Comparison of ENCODE assay signal across 9 cellular contexts in genomic region chr1:234325878-234326492, GRCh38. TPM values are rescaled to one million over a fixed set of nuclear protein-coding genes. Genes with fewer than 3 reads are reported as not detected.
DNase-seq lines count a peak whose midpoint lies in the region; ATAC-seq, FAIRE-seq and TF ChIP-seq lines count a peak whose summit lies in the region.
"Had no signal": no experiment of that assay in that cellular context is flagged by ENCODE, and none has a peak within 500 bp of the region (broad histone marks: within the 10 kb centered on the region; RNA-seq: fewer than 3 reads in every experiment).

No MANE protein-coding gene starts in this region.

- no peaks in the 10 kb centered on the region for H3K36me3 ChIP-seq in breast epithelium

- peak; percentile 15 for ATAC-seq in HG02840 (IDR thresholded peaks at IDR 0.05; ENCODE audit: low FRiP score, unreplicated experiment)
- ATAC-seq in natural killer cell, result peak; percentile 24 to 37 (median 31)
- ATAC-seq in GM18858 (IDR thresholded peaks at IDR 0.05; ENCODE audit: unreplicated experiment), result no peak
- ATAC-seq in foreskin keratinocyte, result no peak

- H3K27me3 ChIP-seq in breast epithelium (no peaks in the 10 kb centered on the region), foreskin keratinocyte (no peaks in the 10 kb centered on the region)

- peaks cover 23% of the 10 kb centered on the region for H3K27me3 Mint-ChIP-seq in activated T-helper 2 cell treated with anti-CD3 and anti-CD28 coated beads, Interferon-gamma antibody, Interleukin-2, Interleukin-4, amounts not matched to agents 10 μg/mL and 5 μg/mL and 100 μg/mL, durations not matched to agents 14 hours and 24 hours and 36 hours (ENCODE audit: low read depth)
- H3K27me3 Mint-ChIP-seq in natural killer cell (ENCODE audit: low read depth in 2 of 2), result peaks cover 42 to 53% of the 10 kb centered on the region in 2 donors

- TF ChIP-seq POLR2A in GM12892 (IDR thresholded peaks at IDR 0.05; ENCODE audit: low read depth, low read length), result no peak
- TF ChIP-seq POLR2A in breast epithelium (IDR thresholded peaks at IDR 0.05), result no peak

- intact Hi-C loops in activated T-helper 2 cell treated with anti-CD3 and anti-CD28 coated beads, Interferon-gamma antibody, Interleukin-2, Interleukin-4, amounts not matched to agents 10 μg/mL and 5 μg/mL and 100 μg/mL, durations not matched to agents 14 hours and 24 hours and 36 hours (cut with micrococcal nuclease), result loop anchor here (1.0 kb wide), 1 partner anchor 47 kb away; the partner anchor contains the start of gene COA6
- intact Hi-C loops in natural killer cell (cut with micrococcal nuclease), result no loop called here
- intact Hi-C loops in breast epithelium (cut with DNase I; ENCODE audit: low total_unique reads), result no loop called here

- H3K27ac ChIP-seq in breast epithelium (no peak overlapping the region), foreskin keratinocyte (no peak overlapping the region)

- H3K36me3 Mint-ChIP-seq in activated T-helper 2 cell treated with anti-CD3 and anti-CD28 coated beads, Interferon-gamma antibody, Interleukin-2, Interleukin-4, amounts not matched to agents 10 μg/mL and 5 μg/mL and 100 μg/mL, durations not matched to agents 14 hours and 24 hours and 36 hours (ENCODE audit: low read depth), result no peaks in the 10 kb centered on the region
- H3K36me3 Mint-ChIP-seq in natural killer cell, result no peaks in the 10 kb centered on the region
- H3K36me3 Mint-ChIP-seq: mesothelial cell of epicardium had no signal

- FAIRE-seq in GM12892 (lab: Jason Lieb, UNC), result peak; percentile 72
- FAIRE-seq in D721Med (lab: Jason Lieb, UNC), result no peak

- no peak for TF ChIP-seq CTCF in natural killer cell (IDR thresholded peaks at IDR 0.05)
- TF ChIP-seq CTCF in D721Med (IDR thresholded peaks at IDR 0.05; ENCODE audit: insufficient read depth, missing control alignments), result no peak
- no peak for TF ChIP-seq CTCF in breast epithelium (IDR thresholded peaks at IDR 0.05)
- TF ChIP-seq CTCF in foreskin keratinocyte (conservative IDR thresholded peaks at IDR 0.05), result no peak

- no peaks in the 10 kb centered on the region for H3K9me3 ChIP-seq in breast epithelium

- no peaks in the 10 kb centered on the region for H3K9me3 Mint-ChIP-seq in activated T-helper 2 cell treated with anti-CD3 and anti-CD28 coated beads, Interferon-gamma antibody, Interleukin-2, Interleukin-4, amounts not matched to agents 10 μg/mL and 5 μg/mL and 100 μg/mL, durations not matched to agents 14 hours and 24 hours and 36 hours
- no peaks in the 10 kb centered on the region for H3K9me3 Mint-ChIP-seq in natural killer cell
- H3K9me3 Mint-ChIP-seq: mesothelial cell of epicardium had no signal

- DNase-seq in GM12892 (ENCODE audit: insufficient read length) (no peak), natural killer cell (no peak), D721Med (ENCODE audit: insufficient read length, low spot score) (no peak), breast epithelium (ENCODE audit: low spot score in 2 of 2) (no peak), foreskin keratinocyte (no peak)
- DNase-seq in activated T-helper 2 cell treated with anti-CD3 and anti-CD28 coated beads, Interferon-gamma antibody, Interleukin-2, Interleukin-4, amounts not matched to agents 10 μg/mL and 5 μg/mL and 100 μg/mL, durations not matched to agents 14 hours and 24 hours and 36 hours (ENCODE audit: low spot score), result no peak

- no peaks in the 10 kb centered on the region for H3K4me1 ChIP-seq in breast epithelium
- peaks cover under 1% of the 10 kb centered on the region for H3K4me1 ChIP-seq in foreskin keratinocyte

- H3K4me1 Mint-ChIP-seq in activated T-helper 2 cell treated with anti-CD3 and anti-CD28 coated beads, Interferon-gamma antibody, Interleukin-2, Interleukin-4, amounts not matched to agents 10 μg/mL and 5 μg/mL and 100 μg/mL, durations not matched to agents 14 hours and 24 hours and 36 hours (ENCODE audit: low read depth), result peaks cover 23% of the 10 kb centered on the region
- H3K4me1 Mint-ChIP-seq in natural killer cell, result peaks cover 21 to 22% of the 10 kb centered on the region in 2 donors

- peak overlapping the region in 1 of 3 donors; percentile 32 for H3K4me3 ChIP-seq in breast epithelium

- H3K27ac Mint-ChIP-seq in activated T-helper 2 cell treated with anti-CD3 and anti-CD28 coated beads, Interferon-gamma antibody, Interleukin-2, Interleukin-4, amounts not matched to agents 10 μg/mL and 5 μg/mL and 100 μg/mL, durations not matched to agents 14 hours and 24 hours and 36 hours, result peak overlapping the region; percentile 2
- peak overlapping the region; percentile 70 to 77 for H3K27ac Mint-ChIP-seq in natural killer cell
- H3K27ac Mint-ChIP-seq: mesothelial cell of epicardium had no signal

- H3K4me3 Mint-ChIP-seq in activated T-helper 2 cell treated with anti-CD3 and anti-CD28 coated beads, Interferon-gamma antibody, Interleukin-2, Interleukin-4, amounts not matched to agents 10 μg/mL and 5 μg/mL and 100 μg/mL, durations not matched to agents 14 hours and 24 hours and 36 hours (ENCODE audit: low read depth), result peak overlapping the region; percentile 74
- H3K4me3 Mint-ChIP-seq in natural killer cell, result peak overlapping the region; percentile 94
- H3K4me3 Mint-ChIP-seq: mesothelial cell of epicardium had no signal

RNA-seq across cellular contexts. Expression of gene COA6, which starts 47.3 kb away (rescaled TPM):
- 64.0 TPM for polyA plus RNA-seq in GM12892 (2012; ENCODE audit: missing spikeins)
- total RNA-seq in activated T-helper 2 cell treated with anti-CD3 and anti-CD28 coated beads, Interferon-gamma antibody, Interleukin-2, Interleukin-4, amounts not matched to agents 10 μg/mL and 5 μg/mL and 100 μg/mL, durations not matched to agents 14 hours and 24 hours and 36 hours, result 60.3 and 63.6 TPM in 2 replicates
- 10 to 100 TPM in 2 of 3 donors, 1 to 10 TPM in 1; 8.9 to 11.8 (median 11.6) TPM for total RNA-seq in natural killer cell
- total RNA-seq in breast epithelium, result 10 to 100 TPM; 10.4 to 17.7 (median 14.6) TPM
- 46.1 and 49.2 TPM in 2 replicates for total RNA-seq in foreskin keratinocyte
- polyA plus RNA-seq in foreskin keratinocyte, result 65.2 and 67.3 TPM in 2 replicates

Comparison
In these comparisons a context has a peak if more than half of its experiments do, and no peak if none do; other contexts are left out.
1. ATAC-seq: peak in HG02840 (single experiment) and natural killer cell (3 of 3); none in GM18858 (single experiment) and foreskin keratinocyte (single experiment).